1 cellular context compared by ENCODE assay signal in the genomic region with DNA sequence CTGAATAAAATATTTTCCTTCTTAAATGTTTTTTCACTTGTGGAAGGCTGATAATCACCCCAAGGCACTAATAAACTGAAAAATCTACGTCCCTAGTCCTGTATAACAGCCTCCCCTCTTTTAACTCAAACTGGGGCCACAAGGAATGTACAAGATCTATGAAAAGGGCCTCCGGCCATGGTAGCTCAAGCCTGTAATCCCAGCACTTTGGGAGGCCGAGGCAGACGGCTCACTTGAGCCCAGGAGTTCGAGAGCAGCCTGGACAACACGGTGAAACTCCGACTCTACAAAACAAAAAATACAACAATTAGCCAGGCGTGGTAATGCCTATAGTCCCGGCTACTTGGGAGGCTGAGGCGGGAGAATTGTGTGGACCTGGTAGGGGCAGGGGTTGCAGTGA.
TF ChIP-seq lines count a peak whose summit lies in the region.

No MANE protein-coding gene starts in this region.

TF ChIP-seq in GM23338, 12 proteins besides CTCF, POLR2A, EP300 and RAD21 (continued from another document):
- TF ChIP-seq, protein P1, sequence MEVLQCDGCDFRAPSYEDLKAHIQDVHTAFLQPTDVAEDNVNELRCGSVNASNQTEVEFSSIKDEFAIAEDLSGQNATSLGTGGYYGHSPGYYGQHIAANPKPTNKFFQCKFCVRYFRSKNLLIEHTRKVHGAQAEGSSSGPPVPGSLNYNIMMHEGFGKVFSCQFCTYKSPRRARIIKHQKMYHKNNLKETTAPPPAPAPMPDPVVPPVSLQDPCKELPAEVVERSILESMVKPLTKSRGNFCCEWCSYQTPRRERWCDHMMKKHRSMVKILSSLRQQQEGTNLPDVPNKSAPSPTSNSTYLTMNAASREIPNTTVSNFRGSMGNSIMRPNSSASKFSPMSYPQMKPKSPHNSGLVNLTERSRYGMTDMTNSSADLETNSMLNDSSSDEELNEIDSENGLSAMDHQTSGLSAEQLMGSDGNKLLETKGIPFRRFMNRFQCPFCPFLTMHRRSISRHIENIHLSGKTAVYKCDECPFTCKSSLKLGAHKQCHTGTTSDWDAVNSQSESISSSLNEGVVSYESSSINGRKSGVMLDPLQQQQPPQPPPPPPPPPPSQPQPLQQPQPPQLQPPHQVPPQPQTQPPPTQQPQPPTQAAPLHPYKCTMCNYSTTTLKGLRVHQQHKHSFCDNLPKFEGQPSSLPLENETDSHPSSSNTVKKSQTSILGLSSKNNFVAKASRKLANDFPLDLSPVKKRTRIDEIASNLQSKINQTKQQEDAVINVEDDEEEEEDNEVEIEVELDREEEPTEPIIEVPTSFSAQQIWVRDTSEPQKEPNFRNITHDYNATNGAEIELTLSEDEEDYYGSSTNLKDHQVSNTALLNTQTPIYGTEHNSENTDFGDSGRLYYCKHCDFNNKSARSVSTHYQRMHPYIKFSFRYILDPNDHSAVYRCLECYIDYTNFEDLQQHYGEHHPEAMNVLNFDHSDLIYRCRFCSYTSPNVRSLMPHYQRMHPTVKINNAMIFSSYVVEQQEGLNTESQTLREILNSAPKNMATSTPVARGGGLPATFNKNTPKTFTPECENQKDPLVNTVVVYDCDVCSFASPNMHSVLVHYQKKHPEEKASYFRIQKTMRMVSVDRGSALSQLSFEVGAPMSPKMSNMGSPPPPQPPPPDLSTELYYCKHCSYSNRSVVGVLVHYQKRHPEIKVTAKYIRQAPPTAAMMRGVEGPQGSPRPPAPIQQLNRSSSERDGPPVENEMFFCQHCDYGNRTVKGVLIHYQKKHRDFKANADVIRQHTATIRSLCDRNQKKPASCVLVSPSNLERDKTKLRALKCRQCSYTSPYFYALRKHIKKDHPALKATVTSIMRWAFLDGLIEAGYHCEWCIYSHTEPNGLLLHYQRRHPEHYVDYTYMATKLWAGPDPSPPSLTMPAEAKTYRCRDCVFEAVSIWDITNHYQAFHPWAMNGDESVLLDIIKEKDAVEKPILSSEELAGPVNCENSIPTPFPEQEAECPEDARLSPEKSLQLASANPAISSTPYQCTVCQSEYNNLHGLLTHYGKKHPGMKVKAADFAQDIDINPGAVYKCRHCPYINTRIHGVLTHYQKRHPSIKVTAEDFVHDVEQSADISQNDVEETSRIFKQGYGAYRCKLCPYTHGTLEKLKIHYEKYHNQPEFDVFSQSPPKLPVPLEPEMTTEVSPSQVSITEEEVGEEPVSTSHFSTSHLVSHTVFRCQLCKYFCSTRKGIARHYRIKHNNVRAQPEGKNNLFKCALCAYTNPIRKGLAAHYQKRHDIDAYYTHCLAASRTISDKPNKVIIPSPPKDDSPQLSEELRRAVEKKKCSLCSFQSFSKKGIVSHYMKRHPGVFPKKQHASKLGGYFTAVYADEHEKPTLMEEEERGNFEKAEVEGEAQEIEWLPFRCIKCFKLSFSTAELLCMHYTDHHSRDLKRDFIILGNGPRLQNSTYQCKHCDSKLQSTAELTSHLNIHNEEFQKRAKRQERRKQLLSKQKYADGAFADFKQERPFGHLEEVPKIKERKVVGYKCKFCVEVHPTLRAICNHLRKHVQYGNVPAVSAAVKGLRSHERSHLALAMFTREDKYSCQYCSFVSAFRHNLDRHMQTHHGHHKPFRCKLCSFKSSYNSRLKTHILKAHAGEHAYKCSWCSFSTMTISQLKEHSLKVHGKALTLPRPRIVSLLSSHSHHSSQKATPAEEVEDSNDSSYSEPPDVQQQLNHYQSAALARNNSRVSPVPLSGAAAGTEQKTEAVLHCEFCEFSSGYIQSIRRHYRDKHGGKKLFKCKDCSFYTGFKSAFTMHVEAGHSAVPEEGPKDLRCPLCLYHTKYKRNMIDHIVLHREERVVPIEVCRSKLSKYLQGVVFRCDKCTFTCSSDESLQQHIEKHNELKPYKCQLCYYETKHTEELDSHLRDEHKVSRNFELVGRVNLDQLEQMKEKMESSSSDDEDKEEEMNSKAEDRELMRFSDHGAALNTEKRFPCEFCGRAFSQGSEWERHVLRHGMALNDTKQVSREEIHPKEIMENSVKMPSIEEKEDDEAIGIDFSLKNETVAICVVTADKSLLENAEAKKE (CRISPR knock-in tag; IDR thresholded peaks at IDR 0.05), result no peak
- TF ChIP-seq STAT1 (IDR thresholded peaks at IDR 0.05; ENCODE audit: unreplicated experiment) (no peak), ZNF331 (CRISPR knock-in tag; IDR thresholded peaks at IDR 0.05; ENCODE audit: low read depth) (no peak), JUNB (IDR thresholded peaks at IDR 0.05; ENCODE audit: unreplicated experiment) (no peak), ZNF114 (CRISPR knock-in tag; IDR thresholded peaks at IDR 0.05) (no peak)
